In genomic region chr4:69610484-69610883, GRCh38 we compare ENCODE assay signal across 10 cellular contexts. TPM values are rescaled to one million over a fixed set of nuclear protein-coding genes. Genes with fewer than 3 reads are reported as not detected.
"Had no signal": no experiment of that assay in that cellular context is flagged by ENCODE, and none has a peak within 500 bp of the region (broad histone marks: within the 10 kb centered on the region; RNA-seq: fewer than 3 reads in every experiment).

No MANE protein-coding gene starts in this region.

- H3K4me1 ChIP-seq: HAP-1 had no signal

- H3K27ac ChIP-seq: HL-60 had no signal

- H3K36me3 Mint-ChIP-seq: IgD-negative memory B cell had no signal

- H3K4me3 ChIP-seq: GM23338, HAP-1 had no signal

- H3K36me3 ChIP-seq: HAP-1 had no signal

- H3K4me3 Mint-ChIP-seq: GM23338, HFFc6, IgD-negative memory B cell had no signal

- H3K27me3 Mint-ChIP-seq: IgD-negative memory B cell had no signal

- H3K27ac Mint-ChIP-seq: GM23338, HFFc6, IgD-negative memory B cell had no signal

- H3K9me3 ChIP-seq: HAP-1 had no signal

- ATAC-seq: GM23338, HCT116, HepG2 had no signal

- H2AFZ ChIP-seq: GM23338 had no signal

- DNase-seq: HFFc6, KG1 had no signal

- H3K4me1 Mint-ChIP-seq: GM23338, IgD-negative memory B cell had no signal

- H3K9me3 Mint-ChIP-seq: GM23338 had no signal

- H3K4me2 ChIP-seq: GM23338 had no signal

RNA-seq across cellular contexts. Expression of gene UGT2A2, which starts 29.0 kb away (rescaled TPM):
- total RNA-seq: GM23338, H1, HepG2, HFFc6, HT1080 had no signal
- polyA plus RNA-seq: GM23338, H1, HepG2, IgD-negative memory B cell had no signal

RNA-seq across cellular contexts. Expression of gene UGT2A1, which starts 42.6 kb away (rescaled TPM):
- total RNA-seq: GM23338, HepG2, HFFc6, HT1080 had no signal
- polyA plus RNA-seq: GM23338, H1, HepG2, IgD-negative memory B cell had no signal
